ENCODE assay signal across 25 cellular contexts in genomic region chr10:129838794-129839193, GRCh38.
"Had no signal": no experiment of that assay in that cellular context is flagged by ENCODE, and none has a peak within 500 bp of the region (broad histone marks: within the 10 kb centered on the region; RNA-seq: fewer than 3 reads in every experiment).

No MANE protein-coding gene starts in this region.

- H3K4me3 ChIP-seq: colonic mucosa, coronary artery, dorsolateral prefrontal cortex, esophagus muscularis mucosa, esophagus squamous epithelium, gastrocnemius medialis, gastroesophageal sphincter, heart left ventricle, heart right ventricle had no signal

- H3K27me3 Mint-ChIP-seq: dendritic cell treated with granulocyte-macrophage colony-stimulating factor and Interleukin-4, amounts not matched to agents 40 ng/mL and 50 ng/mL, for 4 days; effector memory CD8-positive, alpha-beta T cell had no signal

- H3K9me3 ChIP-seq: colonic mucosa, esophagus muscularis mucosa, esophagus squamous epithelium, gastrocnemius medialis, gastroesophageal sphincter, heart left ventricle, heart right ventricle had no signal

- H3K27ac Mint-ChIP-seq: dendritic cell treated with granulocyte-macrophage colony-stimulating factor and Interleukin-4, amounts not matched to agents 40 ng/mL and 50 ng/mL, for 4 days; effector memory CD8-positive, alpha-beta T cell; endodermal cell had no signal

- H3K4me3 Mint-ChIP-seq: dendritic cell treated with granulocyte-macrophage colony-stimulating factor and Interleukin-4, amounts not matched to agents 40 ng/mL and 50 ng/mL, for 4 days; effector memory CD8-positive, alpha-beta T cell; endodermal cell had no signal

- H3K4me1 ChIP-seq: colonic mucosa, esophagus muscularis mucosa, esophagus squamous epithelium, foreskin keratinocyte, gastroesophageal sphincter, heart left ventricle, heart right ventricle had no signal

- H3K9me3 Mint-ChIP-seq: dendritic cell treated with granulocyte-macrophage colony-stimulating factor and Interleukin-4, amounts not matched to agents 40 ng/mL and 50 ng/mL, for 4 days; effector memory CD8-positive, alpha-beta T cell; endodermal cell had no signal

- H3K27ac ChIP-seq: colonic mucosa, coronary artery, dorsolateral prefrontal cortex, epithelial cell of prostate, esophagus muscularis mucosa, esophagus squamous epithelium, foreskin keratinocyte, gastrocnemius medialis, gastroesophageal sphincter, heart left ventricle, heart right ventricle had no signal

- H3K27me3 ChIP-seq: colonic mucosa, esophagus muscularis mucosa, esophagus squamous epithelium, foreskin keratinocyte, gastrocnemius medialis, gastroesophageal sphincter, heart left ventricle, heart right ventricle had no signal

- DNase-seq: colonic mucosa; cortex of kidney; dermis blood vessel endothelial cell; dorsolateral prefrontal cortex; effector CD4-positive, alpha-beta T cell; effector CD8-positive, alpha-beta T cell; effector memory CD4-positive, alpha-beta T cell; effector memory CD8-positive, alpha-beta T cell; endodermal cell; erythroblast; esophagus squamous epithelium; foreskin fibroblast; foreskin keratinocyte; foreskin melanocyte; gastrocnemius medialis; glutamatergic neuron; head of caudate nucleus; heart left ventricle; heart right ventricle had no signal

- H3K36me3 ChIP-seq: colonic mucosa had no signal

- ATAC-seq: effector memory CD8-positive, alpha-beta T cell; esophagus mucosa; foreskin keratinocyte; gastrocnemius medialis; gastroesophageal sphincter had no signal
